20 cellular contexts compared by ENCODE assay signal in the genomic region with DNA sequence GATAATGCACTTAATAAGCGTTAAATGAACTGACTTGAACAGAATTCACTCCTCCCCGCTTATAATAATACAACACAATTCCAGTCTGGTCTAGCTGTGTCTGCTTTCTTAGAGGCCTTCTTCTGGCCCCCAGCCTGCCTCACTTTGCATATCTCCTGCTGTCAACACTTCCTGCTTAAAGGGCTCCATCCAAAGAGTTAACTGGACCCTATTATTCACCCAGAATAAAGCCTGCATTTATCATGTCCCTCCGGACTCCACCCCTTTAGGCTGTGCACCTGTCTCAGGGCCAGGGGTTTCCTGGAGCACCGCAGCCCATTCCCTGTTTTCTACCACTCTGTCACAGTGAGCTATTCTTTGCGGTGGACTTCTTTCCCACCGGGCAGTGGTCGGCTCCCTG.
DNase-seq lines count a peak whose midpoint lies in the region; ATAC-seq, FAIRE-seq and TF ChIP-seq lines count a peak whose summit lies in the region.
"Had no signal": no experiment of that assay in that cellular context is flagged by ENCODE, and none has a peak within 500 bp of the region (broad histone marks: within the 10 kb centered on the region; RNA-seq: fewer than 3 reads in every experiment).

No MANE protein-coding gene starts in this region.

- in situ Hi-C loops in HepG2 (cut with HindIII; ENCODE audit: extremely low pct_ligation_motif_present, low pct_unique_long_range_greater_than_20kb) = no loop called here
- in situ Hi-C loops in SK-MEL-5 (cut with HindIII; ENCODE audit: low pct_unique_long_range_greater_than_20kb, low sequenced_read_pairs) = no loop called here
- in situ Hi-C loops in brain microvascular endothelial cell (cut with HindIII; ENCODE audit: low pct_ligation_motif_present, low sequenced_read_pairs) = no loop called here

- H3K9me3 Mint-ChIP-seq in glutamatergic neuron (ENCODE audit: unreplicated experiment) = peaks cover 19% of the 10 kb centered on the region
- no peaks in the 10 kb centered on the region for H3K9me3 Mint-ChIP-seq in stimulated activated effector memory CD8-positive, alpha-beta T cell treated with anti-CD3 and anti-CD28 coated beads, Interleukin-12 subunit alpha, Interleukin-12 subunit beta, amount 100 ng/mL, for 72 hours

- H3K27ac ChIP-seq in HepG2 (ENCODE audit: extremely low read length, insufficient read depth, low read length) = no peak overlapping the region
- no peak overlapping the region for H3K27ac ChIP-seq in right lobe of liver
- H3K27ac ChIP-seq in brain microvascular endothelial cell = no peak overlapping the region
- H3K27ac ChIP-seq: GM23248, Peyer's patch had no signal

- H3K4me1 ChIP-seq in HepG2 (ENCODE audit: insufficient read depth, low read length) (peaks cover 33% of the 10 kb centered on the region), right lobe of liver (peaks cover 0 to 35% (median 4%) of the 10 kb centered on the region in 4 donors)

- H3K4me3 Mint-ChIP-seq in glutamatergic neuron (ENCODE audit: unreplicated experiment) = no peak overlapping the region
- no peak overlapping the region for H3K4me3 Mint-ChIP-seq in stimulated activated effector memory CD8-positive, alpha-beta T cell treated with anti-CD3 and anti-CD28 coated beads, Interleukin-12 subunit alpha, Interleukin-12 subunit beta, amount 100 ng/mL, for 72 hours

- H3K36me3 Mint-ChIP-seq in glutamatergic neuron (ENCODE audit: unreplicated experiment) = no peaks in the 10 kb centered on the region
- H3K36me3 Mint-ChIP-seq in stimulated activated effector memory CD8-positive, alpha-beta T cell treated with anti-CD3 and anti-CD28 coated beads, Interleukin-12 subunit alpha, Interleukin-12 subunit beta, amount 100 ng/mL, for 72 hours = no peaks in the 10 kb centered on the region

- FAIRE-seq in HepG2 (lab: Jason Lieb, UNC) = no peak
- FAIRE-seq: A204.1 had no signal

- TF ChIP-seq CTCF in HepG2 (CRISPR knock-in tag; IDR thresholded peaks at IDR 0.05) (no peak), right lobe of liver (IDR thresholded peaks at IDR 0.05) (no peak), glutamatergic neuron (IDR thresholded peaks at IDR 0.05; ENCODE audit: partially characterized antibody, unreplicated experiment) (no peak), brain microvascular endothelial cell (IDR thresholded peaks at IDR 0.05; ENCODE audit: low read depth, low read length, missing control alignments) (no peak)

- CTCF ChIA-PET in HepG2 (lab: Yijun Ruan, JAX; ENCODE audit: low intra/inter-chr PET ratio, low total read pairs) = no interaction called here

- WGBS in HepG2 (ENCODE audit: low lambda C conversion rate) = 64% methylated on average over 7 of the region's 7 CpGs
- WGBS in right lobe of liver (ENCODE audit: insufficient coverage, low coverage, low lambda C conversion rate, missing lambda C conversion rate) = 100% methylated on average over 5 of the region's 7 CpGs

- TF ChIP-seq EP300 in HepG2 (IDR thresholded peaks at IDR 0.05; ENCODE audit: low read depth in 2 of 2, low read length in 2 of 2) (no peak), HepG2 (CRISPR knock-in tag; IDR thresholded peaks at IDR 0.05; ENCODE audit: borderline replicate concordance) (no peak)

- H3K27me3 Mint-ChIP-seq in glutamatergic neuron (ENCODE audit: unreplicated experiment) = peaks cover 14% of the 10 kb centered on the region

- H3K4me2 ChIP-seq in HepG2 (ENCODE audit: low read depth, low read length) = no peak overlapping the region

- intact Hi-C loops in HepG2 (cut with micrococcal nuclease; ENCODE audit: unreplicated experiment) (no loop called here), right lobe of liver (cut with DNase I) (no loop called here)

- DNase-seq in HepG2 (ENCODE audit: low spot score) (no peak), right lobe of liver (no peak), SK-MEL-5 (ENCODE audit: low read depth, low spot score) (peak; percentile 40), glutamatergic neuron (no peak), LoVo (ENCODE audit: low spot score) (no peak), brain microvascular endothelial cell (no peak)
- DNase-seq in stimulated activated effector memory CD8-positive, alpha-beta T cell treated with anti-CD3 and anti-CD28 coated beads, Interleukin-12 subunit alpha, Interleukin-12 subunit beta, amount 100 ng/mL, for 72 hours (ENCODE audit: low spot score in 2 of 2) = no peak
- DNase-seq: DMS79 treated with DMSO at 0.1 percent for 48 hours, GM23248, KBM-7, NCI-H1092, NCI-H187 treated with DMSO at 0.1 percent for 48 hours, NCI-H2171, NCI-H446, Peyer's patch had no signal

- no peak overlapping the region for H3K9ac ChIP-seq in HepG2 (ENCODE audit: insufficient read depth, low read depth, low read length)
- H3K9ac ChIP-seq: BLaER1 treated with 17β-estradiol and CSF1 and Interleukin-3, amounts not matched to agents 10 nM and 100 nM; GM23248 had no signal

- H3K4me3 ChIP-seq in HepG2 (replicated peaks in 1 of 3; ENCODE audit: insufficient read depth in 1 of 3, low read depth in 2 of 3, low read length in 3 of 3) (no peak overlapping the region), right lobe of liver (no peak overlapping the region), brain microvascular endothelial cell (ENCODE audit: low read depth, low read length) (no peak overlapping the region)
- H3K4me3 ChIP-seq: BLaER1 treated with 17β-estradiol and CSF1 and Interleukin-3, amounts not matched to agents 10 nM and 100 nM; GM23248; Peyer's patch had no signal

- no peak for TF ChIP-seq POLR2A in HepG2 (IDR thresholded peaks at IDR 0.05; ENCODE audit: insufficient read depth in 1 of 2, low read depth in 2 of 2, low read length in 2 of 2)
- TF ChIP-seq POLR2A in right lobe of liver (IDR thresholded peaks at IDR 0.05) = no peak

- H3K27me3 ChIP-seq in HepG2 (ENCODE audit: control insufficient read depth in 1 of 2, insufficient read depth in 2 of 2, low read length in 2 of 2) (peaks cover 0 to 26% of the 10 kb centered on the region in 2 experiments; a peak in 3 of 5 replicates), right lobe of liver (no peaks in the 10 kb centered on the region), brain microvascular endothelial cell (replicated peaks) (no peaks in the 10 kb centered on the region)
- H3K27me3 ChIP-seq: BLaER1 treated with 17β-estradiol and CSF1 and Interleukin-3, amounts not matched to agents 10 nM and 100 nM; Peyer's patch had no signal

- peak overlapping the region; percentile 72 for H3K27ac Mint-ChIP-seq in glutamatergic neuron (ENCODE audit: unreplicated experiment)
- H3K27ac Mint-ChIP-seq in stimulated activated effector memory CD8-positive, alpha-beta T cell treated with anti-CD3 and anti-CD28 coated beads, Interleukin-12 subunit alpha, Interleukin-12 subunit beta, amount 100 ng/mL, for 72 hours = no peak overlapping the region

- no TSS peak for BruUV-seq in HepG2 (replicated peaks; lab: Mats Ljungman, UMichigan)

- H3K36me3 ChIP-seq in HepG2 (replicated peaks in 1 of 2; ENCODE audit: control insufficient read depth in 1 of 2, insufficient read depth in 2 of 2, low read length in 2 of 2) (no peaks in the 10 kb centered on the region), right lobe of liver (no peaks in the 10 kb centered on the region), brain microvascular endothelial cell (replicated peaks) (no peaks in the 10 kb centered on the region)
- H3K36me3 ChIP-seq: BLaER1 treated with 17β-estradiol and CSF1 and Interleukin-3, amounts not matched to agents 10 nM and 100 nM; Peyer's patch had no signal

- peak overlapping the region; percentile 3 for H2AFZ ChIP-seq in HepG2 (ENCODE audit: low read length)
- H2AFZ ChIP-seq: GM23248 had no signal

- H3K9me3 ChIP-seq in HepG2 (ENCODE audit: low read length) (no peaks in the 10 kb centered on the region), right lobe of liver (no peaks in the 10 kb centered on the region)
- H3K9me3 ChIP-seq: BLaER1 treated with 17β-estradiol and CSF1 and Interleukin-3, amounts not matched to agents 10 nM and 100 nM; Peyer's patch had no signal

- ATAC-seq in HepG2 = no peak
- no peak for ATAC-seq in right lobe of liver
- no peak for ATAC-seq in stimulated activated effector memory CD8-positive, alpha-beta T cell treated with anti-CD3 and anti-CD28 coated beads, Interleukin-12 subunit alpha, Interleukin-12 subunit beta, amount 100 ng/mL, for 72 hours
- ATAC-seq in HG03025 (IDR thresholded peaks at IDR 0.05; ENCODE audit: low FRiP score, unreplicated experiment) = no peak
- ATAC-seq: Right ventricle myocardium inferior, SK-N-SH treated with all-trans-retinoic acid at 6 μM for 48 hours had no signal

- no peak for TF ChIP-seq RAD21 in HepG2 (CRISPR knock-in tag; IDR thresholded peaks at IDR 0.05)

- peaks cover 47% of the 10 kb centered on the region for H3K4me1 Mint-ChIP-seq in glutamatergic neuron (ENCODE audit: low read depth, unreplicated experiment)
- no peaks in the 10 kb centered on the region for H3K4me1 Mint-ChIP-seq in stimulated activated effector memory CD8-positive, alpha-beta T cell treated with anti-CD3 and anti-CD28 coated beads, Interleukin-12 subunit alpha, Interleukin-12 subunit beta, amount 100 ng/mL, for 72 hours

- H4K20me1 ChIP-seq in HepG2 (ENCODE audit: insufficient read depth, low read length) = no peaks in the 10 kb centered on the region
- H4K20me1 ChIP-seq: BLaER1 treated with 17β-estradiol and CSF1 and Interleukin-3, amounts not matched to agents 10 nM and 100 nM had no signal

- POLR2A ChIA-PET in HepG2 (lab: Yijun Ruan, JAX) = no interaction called here

- H3K79me2 ChIP-seq in HepG2 (ENCODE audit: insufficient read depth, low read length) = no peaks in the 10 kb centered on the region

TF ChIP-seq in HepG2, 621 proteins besides CTCF, POLR2A, EP300 and RAD21:
- TF ChIP-seq HOXD1 (CRISPR knock-in tag; IDR thresholded peaks at IDR 0.05) (no peak), ZNF652 (CRISPR knock-in tag; IDR thresholded peaks at IDR 0.05; ENCODE audit: borderline replicate concordance, low read depth) (0 out of 2 replicates have a peak, but pooled peaks have one; percentile 31)
TF ChIP-seq in HepG2: peak in this region for 1.
